ENCODE assay signal across 8 cellular contexts in the genomic region with DNA sequence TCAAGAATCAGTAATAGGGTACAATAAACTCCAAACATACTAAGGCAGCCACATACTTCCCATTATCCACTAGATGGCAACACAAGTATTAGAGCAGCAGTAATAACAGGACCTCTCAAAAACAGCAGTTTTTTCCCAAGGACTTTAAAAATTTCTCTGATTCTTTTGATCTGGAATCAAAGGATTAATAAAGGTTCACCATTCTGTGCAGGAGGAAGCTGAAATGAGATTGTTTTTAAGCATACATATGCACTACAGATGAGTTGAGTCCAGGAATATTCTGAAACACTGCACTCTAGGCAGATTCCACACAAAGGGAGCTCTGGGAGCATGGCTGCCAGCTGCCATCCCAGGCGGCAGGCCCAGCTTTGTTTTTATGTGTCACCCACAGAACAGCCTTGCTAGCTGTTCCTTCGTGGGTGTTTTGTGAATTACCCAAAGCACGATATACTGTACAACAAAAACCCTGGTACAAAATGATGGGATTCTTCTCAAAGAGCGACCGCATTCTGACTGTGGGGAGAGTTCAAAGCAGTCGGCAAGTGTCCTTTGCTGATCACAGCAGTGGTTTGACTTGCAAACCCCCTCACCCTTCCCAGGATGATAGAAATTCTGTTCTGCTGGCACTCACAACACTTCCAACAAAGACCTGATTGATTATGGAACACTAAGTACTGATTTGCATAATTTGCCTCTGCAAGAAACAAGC.
DNase-seq lines count a peak whose midpoint lies in the region; ATAC-seq and TF ChIP-seq lines count a peak whose summit lies in the region.

No MANE protein-coding gene starts in this region.

- no peak for TF ChIP-seq POLR2A in Peyer's patch (IDR thresholded peaks at IDR 0.05)
- TF ChIP-seq POLR2A in GM18505 (IDR thresholded peaks at IDR 0.05; ENCODE audit: borderline replicate concordance, extremely low read depth, insufficient read depth, insufficient read length) = no peak

- intact Hi-C loops in posterior cingulate gyrus (cut with DNase I) = loop anchor here (10.0 kb wide), 1 partner anchor 1334 kb away; no protein-coding TSS in a partner anchor

- TF ChIP-seq CTCF in GM12865 (IDR thresholded peaks at IDR 0.05; ENCODE audit: insufficient read depth, low read depth, low read length, missing control alignments) (peak; percentile 10), Peyer's patch (IDR thresholded peaks at IDR 0.05) (peak in 4 of 6 experiments; percentile 11 to 32 (median 24))

- no peak for ATAC-seq in GM18505 (IDR thresholded peaks at IDR 0.05; ENCODE audit: unreplicated experiment)

- H3K4me3 ChIP-seq in GM12865 (ENCODE audit: low read depth, low read length) = no peak overlapping the region
- no peak overlapping the region for H3K4me3 ChIP-seq in Peyer's patch

- H3K27me3 ChIP-seq in Peyer's patch = no peaks in the 10 kb centered on the region

- H3K27ac ChIP-seq in Peyer's patch = no peak overlapping the region

- no peak for DNase-seq in GM12865 (ENCODE audit: low read depth)
- DNase-seq in Peyer's patch = no peak
- DNase-seq in fibroblast of peridontal ligament (ENCODE audit: extremely low read depth) = peak; percentile 63
- DNase-seq in posterior cingulate gyrus = peak; percentile 68 to 97 (median 78)
- no peak for DNase-seq in SK-N-DZ (ENCODE audit: low spot score)
- DNase-seq in CD1c-positive myeloid dendritic cell (ENCODE audit: extremely low spot score) = no peak
- DNase-seq in stimulated activated CD4-positive, alpha-beta T cell treated with anti-CD3 and anti-CD28 coated beads, Interleukin-15, amount 100 ng/mL, for 24 hours = no peak

- no peaks in the 10 kb centered on the region for H3K36me3 ChIP-seq in Peyer's patch

- peaks cover 0 to 11% (median 0%) of the 10 kb centered on the region in 4 donors for H3K4me1 ChIP-seq in Peyer's patch

- H3K9me3 ChIP-seq in Peyer's patch = no peaks in the 10 kb centered on the region

Comparison
In these comparisons a context has a peak if more than half of its experiments do, and no peak if none do; other contexts are left out.
1. DNase-seq: peak in fibroblast of peridontal ligament (single experiment) and posterior cingulate gyrus (10 of 10); none in GM12865 (single experiment), Peyer's patch (0 of 3), SK-N-DZ (single experiment), CD1c-positive myeloid dendritic cell (single experiment) and stimulated activated CD4-positive, alpha-beta T cell treated with anti-CD3 and anti-CD28 coated beads, Interleukin-15, amount 100 ng/mL, for 24 hours (single experiment).